8 cellular contexts compared by ENCODE assay signal in the genomic region with DNA sequence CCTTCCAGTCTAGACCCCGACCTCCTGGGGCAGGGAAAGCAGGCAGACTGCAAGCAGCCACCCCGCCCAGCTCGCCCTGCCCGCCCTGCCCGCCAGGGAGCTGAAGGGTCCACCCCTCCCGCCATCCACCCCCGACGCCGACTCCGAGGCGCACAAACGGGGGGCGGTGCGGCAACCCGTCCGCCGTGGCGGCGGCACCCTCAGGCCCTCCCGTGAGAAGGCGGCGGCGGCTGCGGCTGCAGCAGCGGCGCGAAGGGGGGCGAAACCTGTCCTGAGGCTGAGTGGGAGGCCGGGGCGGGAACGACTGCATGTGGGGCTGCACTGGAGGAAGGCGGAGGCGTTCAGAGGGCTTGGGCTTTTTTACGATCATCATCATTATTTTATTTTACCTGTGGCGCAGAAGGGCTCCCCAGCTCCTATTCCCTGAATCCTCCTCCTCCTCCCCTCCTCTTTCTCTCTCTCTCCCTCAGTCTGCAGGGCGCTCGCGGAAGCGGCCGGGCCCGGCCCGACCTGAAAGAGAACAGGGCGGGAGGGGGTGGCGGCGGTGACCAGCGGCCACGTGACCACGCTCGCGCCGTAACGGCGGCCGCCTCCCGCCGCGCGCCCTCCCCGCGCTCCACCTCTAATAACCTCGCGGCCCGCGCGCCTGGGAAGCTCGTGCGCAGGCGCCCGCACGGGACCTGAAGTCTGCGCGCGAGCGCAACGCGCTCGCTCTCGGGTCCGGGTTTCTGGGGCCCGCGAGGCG. TPM values are rescaled to one million over a fixed set of nuclear protein-coding genes. Genes with fewer than 3 reads are reported as not detected.
A peak's percentile ranks its signal among the peaks of the same experiment; 100 is the strongest.
DNase-seq lines count a peak whose midpoint lies in the region; ATAC-seq and TF ChIP-seq lines count a peak whose summit lies in the region.

A gene with protein sequence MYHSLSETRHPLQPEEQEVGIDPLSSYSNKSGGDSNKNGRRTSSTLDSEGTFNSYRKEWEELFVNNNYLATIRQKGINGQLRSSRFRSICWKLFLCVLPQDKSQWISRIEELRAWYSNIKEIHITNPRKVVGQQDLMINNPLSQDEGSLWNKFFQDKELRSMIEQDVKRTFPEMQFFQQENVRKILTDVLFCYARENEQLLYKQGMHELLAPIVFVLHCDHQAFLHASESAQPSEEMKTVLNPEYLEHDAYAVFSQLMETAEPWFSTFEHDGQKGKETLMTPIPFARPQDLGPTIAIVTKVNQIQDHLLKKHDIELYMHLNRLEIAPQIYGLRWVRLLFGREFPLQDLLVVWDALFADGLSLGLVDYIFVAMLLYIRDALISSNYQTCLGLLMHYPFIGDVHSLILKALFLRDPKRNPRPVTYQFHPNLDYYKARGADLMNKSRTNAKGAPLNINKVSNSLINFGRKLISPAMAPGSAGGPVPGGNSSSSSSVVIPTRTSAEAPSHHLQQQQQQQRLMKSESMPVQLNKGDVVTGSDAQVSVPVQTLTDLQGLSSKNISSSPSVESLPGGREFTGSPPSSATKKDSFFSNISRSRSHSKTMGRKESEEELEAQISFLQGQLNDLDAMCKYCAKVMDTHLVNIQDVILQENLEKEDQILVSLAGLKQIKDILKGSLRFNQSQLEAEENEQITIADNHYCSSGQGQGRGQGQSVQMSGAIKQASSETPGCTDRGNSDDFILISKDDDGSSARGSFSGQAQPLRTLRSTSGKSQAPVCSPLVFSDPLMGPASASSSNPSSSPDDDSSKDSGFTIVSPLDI (minus strand): TSS at position 540 of the 745 bp plus-strand sequence. CDS start 234,061 bp downstream, outside the sequence.

- H3K4me3 ChIP-seq in left lung, result peak within 1 kb of the TSS; percentile 80 to 82

- H3K27me3 ChIP-seq in left lung, result no peaks in the 10 kb centered on the region

- H3K4me1 ChIP-seq in left lung, result peaks cover 7 to 38% of the 10 kb centered on the region in 2 donors

- H3K9me3 ChIP-seq in left lung, result no peaks in the 10 kb centered on the region

- TF ChIP-seq CTCF in left lung (IDR thresholded peaks at IDR 0.05), result peak in 1 of 2 donors; percentile 22

- peak; percentile 40 for ATAC-seq in GM19035 (IDR thresholded peaks at IDR 0.05; ENCODE audit: unreplicated experiment)
- ATAC-seq in HG03354 (IDR thresholded peaks at IDR 0.05; ENCODE audit: poor library complexity, severe bottlenecking, unreplicated experiment), result peak; percentile 80
- ATAC-seq in left lung, result peak; percentile 93

- peak within 1 kb of the TSS; percentile 99 for H3K27ac ChIP-seq in left lung

- DNase-seq in AML-193 (lab: John Stamatoyannopoulos, UW), result peak; percentile 95 to 96
- DNase-seq in NCI-H446 treated with DMSO at 0.1 percent for 48 hours (lab: John Stamatoyannopoulos, UW), result peak; percentile 90
- peak; percentile 96 for DNase-seq in activated CD4-positive, alpha-beta T cell treated with anti-CD3 and anti-CD28 coated beads for 48 hours
- peak; percentile 64 for DNase-seq in cortex of kidney (lab: John Stamatoyannopoulos, UW)
- DNase-seq in left lung, result peak; percentile 97 to 99
- peak; percentile 54 to 86 for DNase-seq in stimulated activated CD4-positive, alpha-beta T cell treated with anti-CD3 and anti-CD28 coated beads, Interleukin-2, amount 100 ng/mL, for 48 hours

- H3K36me3 ChIP-seq in left lung, result no peaks in the 10 kb centered on the region

- intact Hi-C loops in left lung (cut with DNase I), result no loop called here

RNA-seq across cellular contexts. Expression of the gene that starts here (rescaled TPM):
- 10 to 100 TPM; 56.7 to 74.8 TPM for total RNA-seq in left lung

Comparison
In these comparisons a context has a peak if more than half of its experiments do, and no peak if none do; other contexts are left out.
1. Peak in every context shown above with its lines: DNase-seq, ATAC-seq, H3K4me3 ChIP-seq and H3K27ac ChIP-seq.
2. ATAC-seq: peak in every context shown above with its lines; median percentile 93 in left lung; 80 in HG03354; 40 in GM19035.